In genomic region chr14:105090493-105091334, GRCh38 we compare ENCODE assay signal across 1 cellular context.
TF ChIP-seq lines count a peak whose summit lies in the region.

No MANE protein-coding gene starts in this region.

TF ChIP-seq in H1, 55 proteins besides CTCF, POLR2A, EP300 and RAD21:
- TF ChIP-seq POLR2AphosphoS5 (IDR thresholded peaks at IDR 0.05; ENCODE audit: low read depth, low read length), result no peak
- no peak for TF ChIP-seq SIN3A (conservative IDR thresholded peaks at IDR 0.05 in 1 of 2, IDR thresholded peaks at IDR 0.05 in 1 of 2; ENCODE audit: low read depth in 1 of 2, low read length in 2 of 2)
- no peak for TF ChIP-seq RFX5 (IDR thresholded peaks at IDR 0.05; ENCODE audit: borderline replicate concordance, low read depth, low read length)
- no peak for TF ChIP-seq USF2 (IDR thresholded peaks at IDR 0.05; ENCODE audit: low read length)
- no peak for TF ChIP-seq JUN (IDR thresholded peaks at IDR 0.05; ENCODE audit: low read depth, low read length)
- no peak for TF ChIP-seq KDM5A (IDR thresholded peaks at IDR 0.05; ENCODE audit: low read length)
- no peak for TF ChIP-seq CBX8 (IDR thresholded peaks at IDR 0.05; ENCODE audit: borderline replicate concordance, low read depth, low read length)
- peak; percentile 16; the same call in 1 of the 2 replicates for TF ChIP-seq CEBPB (IDR thresholded peaks at IDR 0.05; ENCODE audit: low read depth, low read length)
- TF ChIP-seq TEAD4 (IDR thresholded peaks at IDR 0.05; ENCODE audit: low read depth, low read length), result no peak
- 0 out of 4 replicates have a peak, but pooled peaks of 1 of the 2 experiments have one; percentile 24 for TF ChIP-seq HDAC2 (IDR thresholded peaks at IDR 0.05; ENCODE audit: borderline replicate concordance in 1 of 2, low read depth in 2 of 2, low read length in 2 of 2)
- no peak for TF ChIP-seq FOSL1 (IDR thresholded peaks at IDR 0.05; ENCODE audit: insufficient read depth, low read depth, low read length)
- no peak for TF ChIP-seq RNF2 (IDR thresholded peaks at IDR 0.05; ENCODE audit: borderline replicate concordance, low read depth, low read length, missing control alignments, poor library complexity, severe bottlenecking)
- no peak for TF ChIP-seq MAX (IDR thresholded peaks at IDR 0.05)
- TF ChIP-seq CHD2 (IDR thresholded peaks at IDR 0.05; ENCODE audit: low read length), result no peak
- peak; percentile 88; the same call in 1 of the 2 replicates for TF ChIP-seq RXRA (IDR thresholded peaks at IDR 0.05; ENCODE audit: insufficient read depth, low read depth, low read length)
- TF ChIP-seq SAP30 (IDR thresholded peaks at IDR 0.05; ENCODE audit: insufficient read depth, insufficient replicate concordance, low read length), result no peak
- TF ChIP-seq, protein P1, sequence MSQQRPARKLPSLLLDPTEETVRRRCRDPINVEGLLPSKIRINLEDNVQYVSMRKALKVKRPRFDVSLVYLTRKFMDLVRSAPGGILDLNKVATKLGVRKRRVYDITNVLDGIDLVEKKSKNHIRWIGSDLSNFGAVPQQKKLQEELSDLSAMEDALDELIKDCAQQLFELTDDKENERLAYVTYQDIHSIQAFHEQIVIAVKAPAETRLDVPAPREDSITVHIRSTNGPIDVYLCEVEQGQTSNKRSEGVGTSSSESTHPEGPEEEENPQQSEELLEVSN (IDR thresholded peaks at IDR 0.05), result no peak
- TF ChIP-seq NRF1 (IDR thresholded peaks at IDR 0.05; ENCODE audit: low read depth, low read length), result no peak
- no peak for TF ChIP-seq BRCA1 (IDR thresholded peaks at IDR 0.05; ENCODE audit: low read depth, low read length)
- TF ChIP-seq HDAC6 (IDR thresholded peaks at IDR 0.05; ENCODE audit: low read depth, low read length), result no peak
- TF ChIP-seq MAFK (IDR thresholded peaks at IDR 0.05; ENCODE audit: low read depth, low read length), result no peak
- 0 out of 2 replicates have a peak, but pooled peaks have one; percentile 33 for TF ChIP-seq CREB1 (IDR thresholded peaks at IDR 0.05)
- TF ChIP-seq GABPA (IDR thresholded peaks at IDR 0.05; ENCODE audit: borderline replicate concordance, insufficient read depth, low read length), result peak; percentile 65; the same call in 1 of the 2 replicates
- no peak for TF ChIP-seq YY1 (IDR thresholded peaks at IDR 0.05; ENCODE audit: low read depth, low read length)
- TF ChIP-seq CHD7 (IDR thresholded peaks at IDR 0.05; ENCODE audit: insufficient replicate concordance, low read length), result no peak
- TF ChIP-seq SP1 (IDR thresholded peaks at IDR 0.05; ENCODE audit: low read depth, low read length), result 0 out of 2 replicates have a peak, but pooled peaks have one; percentile 46
- TF ChIP-seq SP2 (IDR thresholded peaks at IDR 0.05; ENCODE audit: low read length), result no peak
- TF ChIP-seq SRF (IDR thresholded peaks at IDR 0.05; ENCODE audit: low read depth, low read length), result no peak
- TF ChIP-seq RBBP5 (IDR thresholded peaks at IDR 0.05; ENCODE audit: borderline replicate concordance, low read depth, low read length), result no peak
- no peak for TF ChIP-seq CTBP2 (IDR thresholded peaks at IDR 0.05; ENCODE audit: borderline replicate concordance, insufficient read depth, insufficient read length, low read length)
- TF ChIP-seq BCL11A (IDR thresholded peaks at IDR 0.05; ENCODE audit: low read depth in 2 of 2, low read length in 2 of 2), result no peak
- TF ChIP-seq TAF7 (optimal IDR thresholded peaks at IDR 0.05; ENCODE audit: borderline replicate concordance, low read depth, low read length), result no peak
- TF ChIP-seq SUZ12 (IDR thresholded peaks at IDR 0.05; ENCODE audit: low read length), result no peak
- no peak for TF ChIP-seq POU5F1 (IDR thresholded peaks at IDR 0.05; ENCODE audit: low read depth, low read length)
